Comparison of ENCODE assay signal across 4 cellular contexts in genomic region chr11:13429288-13429687, GRCh38.
"Had no signal": no experiment of that assay in that cellular context is flagged by ENCODE, and none has a peak within 500 bp of the region (broad histone marks: within the 10 kb centered on the region; RNA-seq: fewer than 3 reads in every experiment).

No MANE protein-coding gene starts in this region.

- ATAC-seq: GM23338 had no signal

- H3K27ac Mint-ChIP-seq: GM23338, H9 had no signal

- DNase-seq: H9, HCEC 1CT, IMR-90 had no signal

- H3K4me3 Mint-ChIP-seq: GM23338, H9 had no signal
